In genomic region chr1:79215311-79215710, GRCh38 we compare ENCODE assay signal across 18 cellular contexts.
A peak's percentile ranks its signal among the peaks of the same experiment; 100 is the strongest.
DNase-seq lines count a peak whose midpoint lies in the region; ATAC-seq and TF ChIP-seq lines count a peak whose summit lies in the region.
"Had no signal": no experiment of that assay in that cellular context is flagged by ENCODE, and none has a peak within 500 bp of the region (broad histone marks: within the 10 kb centered on the region; RNA-seq: fewer than 3 reads in every experiment).

No MANE protein-coding gene starts in this region.

- H4K20me1 ChIP-seq in MM.1S (ENCODE audit: insufficient read depth, low read length), result no peaks in the 10 kb centered on the region

- H3K36me3 ChIP-seq in MM.1S (replicated peaks; ENCODE audit: insufficient read depth, low read length), result no peaks in the 10 kb centered on the region
- H3K36me3 ChIP-seq in effector memory CD4-positive, alpha-beta T cell (ENCODE audit: control insufficient read depth, insufficient read depth, low read length), result no peaks in the 10 kb centered on the region
- H3K36me3 ChIP-seq: SJSA1 had no signal

- H3K27me3 ChIP-seq in MM.1S (replicated peaks; ENCODE audit: insufficient read depth, low read length), result no peaks in the 10 kb centered on the region
- no peaks in the 10 kb centered on the region for H3K27me3 ChIP-seq in effector memory CD4-positive, alpha-beta T cell (replicated peaks; ENCODE audit: control insufficient read depth, insufficient read depth, low read length, poor library complexity, severe bottlenecking)
- H3K27me3 ChIP-seq: SJSA1 had no signal

- H3K79me2 ChIP-seq in MM.1S (ENCODE audit: low read length), result no peaks in the 10 kb centered on the region

- DNase-seq in MM.1S (peak; percentile 15), epithelial cell of prostate (ENCODE audit: low read depth, low spot score) (no peak), islet precursor cell (no peak), NCI-H82 (lab: John Stamatoyannopoulos, UW) (no peak)
- no peak for DNase-seq in effector memory CD4-positive, alpha-beta T cell
- no peak for DNase-seq in activated CD8-positive, alpha-beta memory T cell treated with anti-CD3 and anti-CD28 coated beads for 24 hours
- DNase-seq: C1 segment of cervical spinal cord, DMS79, Kasumi-1, NCI-H1092 treated with DMSO at 0.1 percent for 48 hours, NCI-H146, NCI-H510A, NCI-H748 treated with DMSO at 0.1 percent for 48 hours, OCI-M1 had no signal

- H3K4me3 ChIP-seq in MM.1S (ENCODE audit: low read length), result no peak overlapping the region
- no peak overlapping the region for H3K4me3 ChIP-seq in effector memory CD4-positive, alpha-beta T cell (ENCODE audit: insufficient read depth, low read depth, low read length, poor library complexity, severe bottlenecking)
- H3K4me3 ChIP-seq: SJSA1 had no signal

- no peak overlapping the region for H3K9ac ChIP-seq in MM.1S (ENCODE audit: low read length)

- H3K27ac ChIP-seq in MM.1S (ENCODE audit: low read length) (no peak overlapping the region), epithelial cell of prostate (peak overlapping the region; percentile 11)
- no peak overlapping the region for H3K27ac ChIP-seq in effector memory CD4-positive, alpha-beta T cell (ENCODE audit: insufficient read depth, low read length, poor library complexity, severe bottlenecking)
- H3K27ac ChIP-seq: RWPE1, SJSA1 had no signal

- peak; percentile 63 for ATAC-seq in GM18868 (IDR thresholded peaks at IDR 0.05; ENCODE audit: unreplicated experiment)
- ATAC-seq in GM21717 (IDR thresholded peaks at IDR 0.05; ENCODE audit: unreplicated experiment), result peak; percentile 61

- H3K9me2 ChIP-seq in MM.1S (replicated peaks; ENCODE audit: insufficient read depth, low read length), result no peaks in the 10 kb centered on the region

- no peak overlapping the region for H2AFZ ChIP-seq in MM.1S (ENCODE audit: low read length)

- no peaks in the 10 kb centered on the region for H3F3A ChIP-seq in MM.1S (ENCODE audit: insufficient read depth, low read length)

- no peaks in the 10 kb centered on the region for H3K4me1 ChIP-seq in MM.1S (ENCODE audit: low read length)
- H3K4me1 ChIP-seq in effector memory CD4-positive, alpha-beta T cell (ENCODE audit: control insufficient read depth, insufficient read depth, low read length, poor library complexity, severe bottlenecking), result no peaks in the 10 kb centered on the region
- H3K4me1 ChIP-seq: SJSA1 had no signal

- H3K9me3 ChIP-seq in MM.1S (replicated peaks; ENCODE audit: insufficient read depth, low read length), result no peaks in the 10 kb centered on the region
- H3K9me3 ChIP-seq in effector memory CD4-positive, alpha-beta T cell (ENCODE audit: control insufficient read depth, low read length), result no peaks in the 10 kb centered on the region
- H3K9me3 ChIP-seq: SJSA1 had no signal

- no peak overlapping the region for H3K4me2 ChIP-seq in MM.1S (ENCODE audit: low read depth, low read length)

- TF ChIP-seq CTCF in MM.1S (IDR thresholded peaks at IDR 0.05; ENCODE audit: low read length), result no peak
